8 cellular contexts compared by ENCODE assay signal in the genomic region with DNA sequence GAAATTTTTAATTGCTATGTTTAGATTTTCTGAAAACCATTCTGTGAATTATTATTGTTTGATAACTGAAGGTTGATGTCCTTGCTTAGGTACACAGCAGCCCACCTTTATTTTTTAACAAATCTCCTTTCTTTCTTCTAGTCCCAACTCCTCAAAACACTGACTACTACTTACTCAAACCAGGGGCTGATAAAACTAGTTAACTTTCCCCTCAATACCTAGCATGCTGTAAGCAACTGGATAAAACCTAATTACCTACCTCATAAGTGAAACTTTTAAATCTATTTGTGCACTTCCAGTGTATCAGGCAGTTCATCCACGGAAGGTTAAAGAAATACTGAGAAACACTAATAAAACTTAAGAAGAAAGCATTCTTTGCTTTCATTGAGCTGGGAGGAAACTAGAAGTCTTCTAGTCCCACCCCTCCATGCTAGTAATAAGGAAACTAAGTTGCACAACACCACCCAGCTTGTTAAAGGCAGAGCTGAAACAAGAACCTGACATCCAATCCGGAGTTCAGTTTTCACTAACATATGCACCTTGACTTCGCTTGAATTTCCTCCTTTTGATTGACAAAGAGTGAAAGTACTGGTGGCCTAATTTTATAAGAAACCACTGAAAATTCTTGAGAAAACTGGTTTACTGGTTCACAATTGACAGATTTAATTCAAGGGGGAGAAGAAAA.
DNase-seq lines count a peak whose midpoint lies in the region; ATAC-seq and FAIRE-seq lines count a peak whose summit lies in the region.

No MANE protein-coding gene starts in this region.

- H3K9ac ChIP-seq in duodenal mucosa (ENCODE audit: low read depth in 1 of 2, low read length in 2 of 2): peak overlapping the region in 1 of 2 donors; percentile 31

- no peaks in the 10 kb centered on the region for H3K9me3 ChIP-seq in duodenal mucosa (ENCODE audit: control insufficient read depth in 1 of 2, low read length in 2 of 2)

- no peaks in the 10 kb centered on the region for H3K36me3 ChIP-seq in duodenal mucosa (ENCODE audit: control insufficient read depth in 1 of 2, insufficient read depth in 2 of 2, low read length in 2 of 2)

- H3K4me1 ChIP-seq in duodenal mucosa (ENCODE audit: control insufficient read depth in 1 of 2, insufficient read depth in 2 of 2, low read length in 2 of 2): peaks cover 4 to 6% of the 10 kb centered on the region in 2 donors

- FAIRE-seq in HTR-8/SVneo (lab: Jason Lieb, UNC): no peak

- peak; percentile 2 to 17 for DNase-seq in activated CD4-positive, alpha-beta T cell treated with anti-CD3 and anti-CD28 coated beads for 24 hours (ENCODE audit: low read depth in 2 of 2)
- no peak for DNase-seq in activated CD4-positive, alpha-beta T cell treated with anti-CD3 and anti-CD28 coated beads for 1 hour
- DNase-seq in MV-4-11 (lab: John Stamatoyannopoulos, UW): peak; percentile 95
- DNase-seq in stimulated activated CD8-positive, alpha-beta memory T cell treated with anti-CD3 and anti-CD28 coated beads, Interleukin-4, amount 100 ng/mL, for 48 hours: peak; percentile 36
- DNase-seq in occipital lobe (lab: John Stamatoyannopoulos, UW): no peak
- DNase-seq in HTR-8/SVneo (ENCODE audit: insufficient read length, low spot score): no peak

- ATAC-seq in HG02588 (IDR thresholded peaks at IDR 0.05; ENCODE audit: unreplicated experiment): peak; percentile 97

- peak overlapping the region in 1 of 2 donors; percentile 31 for H3K4me3 ChIP-seq in duodenal mucosa (ENCODE audit: low read depth in 1 of 2, low read length in 2 of 2)

- peak overlapping the region; percentile 30 for H3K27ac ChIP-seq in duodenal mucosa (ENCODE audit: low read depth, low read length)

- H3K27me3 ChIP-seq in duodenal mucosa (ENCODE audit: control insufficient read depth in 1 of 2, insufficient read depth in 2 of 2, low read length in 2 of 2): no peaks in the 10 kb centered on the region

Comparison
In these comparisons a context has a peak if more than half of its experiments do, and no peak if none do; other contexts are left out.
1. DNase-seq: peak in activated CD4-positive, alpha-beta T cell treated with anti-CD3 and anti-CD28 coated beads for 24 hours (2 of 2), MV-4-11 (single experiment) and stimulated activated CD8-positive, alpha-beta memory T cell treated with anti-CD3 and anti-CD28 coated beads, Interleukin-4, amount 100 ng/mL, for 48 hours (single experiment); none in activated CD4-positive, alpha-beta T cell treated with anti-CD3 and anti-CD28 coated beads for 1 hour (single experiment), occipital lobe (single experiment) and HTR-8/SVneo (single experiment).